In genomic region chr1:224733021-224733911, GRCh38 we compare ENCODE assay signal across 8 cellular contexts.
DNase-seq lines count a peak whose midpoint lies in the region; ATAC-seq and TF ChIP-seq lines count a peak whose summit lies in the region.

No MANE protein-coding gene starts in this region.

- no peaks in the 10 kb centered on the region for H4K20me1 ChIP-seq in GM23338 (replicated peaks; ENCODE audit: insufficient read depth)

- DNase-seq in GM13976 (ENCODE audit: low spot score) (peak; percentile 64), LNCaP clone FGC (ENCODE audit: low read depth) (peak; percentile 54), fibroblast of mammary gland (ENCODE audit: low read depth) (peak; percentile 76), GM23338 (ENCODE audit: low spot score) (no peak), immature natural killer cell (no peak), T-helper 2 cell (no peak)
- DNase-seq in stimulated activated naive CD8-positive, alpha-beta T cell treated with anti-CD3 and anti-CD28 coated beads, Interleukin-15, Interleukin-2, amounts not matched to agents 100 U/mL and 50 U/mL, for 24 hours = no peak

- no peaks in the 10 kb centered on the region for H3K36me3 ChIP-seq in GM23338 (ENCODE audit: insufficient read depth)

- no peaks in the 10 kb centered on the region for H3K27me3 ChIP-seq in GM23338 (ENCODE audit: insufficient read depth)

- H3K9me2 ChIP-seq in GM23338 (ENCODE audit: insufficient read depth) = no peaks in the 10 kb centered on the region

- H3F3A ChIP-seq in GM23338 (replicated peaks; ENCODE audit: low read depth) = no peaks in the 10 kb centered on the region

- H3K27me3 Mint-ChIP-seq in GM23338 (ENCODE audit: insufficient read depth, low read depth, poor library complexity) (peaks cover 18% of the 10 kb centered on the region), immature natural killer cell (ENCODE audit: low read depth in 3 of 3) (peaks cover 1 to 2% (median 2%) of the 10 kb centered on the region in 3 donors)

- in situ Hi-C loops in GM13976 (cut with MboI; ENCODE audit: low sequenced_read_pairs, unreplicated experiment) = no loop called here

- TF ChIP-seq CTCF in GM13976 (IDR thresholded peaks at IDR 0.05; ENCODE audit: borderline replicate concordance, control extremely low read depth, extremely low read depth, insufficient read depth, missing control alignments) = no peak
- no peak for TF ChIP-seq CTCF in LNCaP clone FGC (IDR thresholded peaks at IDR 0.05; ENCODE audit: control insufficient read depth, extremely low read depth, insufficient read depth)
- no peak for TF ChIP-seq CTCF in fibroblast of mammary gland (conservative IDR thresholded peaks at IDR 0.05; ENCODE audit: control insufficient read depth, insufficient read depth, low read depth, low read length)
- no peak for TF ChIP-seq CTCF in GM23338 (conservative IDR thresholded peaks at IDR 0.05; ENCODE audit: low read depth in 2 of 2)

- peaks cover 23% of the 10 kb centered on the region for H3K4me1 ChIP-seq in GM23338 (ENCODE audit: insufficient read depth)

- H3K27ac ChIP-seq in GM23338 (ENCODE audit: low read depth) = no peak overlapping the region

- H3K36me3 Mint-ChIP-seq in GM23338 (ENCODE audit: low read depth) (no peaks in the 10 kb centered on the region; the same call in 2 of the 3 replicates), immature natural killer cell (no peaks in the 10 kb centered on the region)

- H3K4me1 Mint-ChIP-seq in GM23338 (peaks cover 47% of the 10 kb centered on the region), immature natural killer cell (peaks cover 0 to 6% of the 10 kb centered on the region in 2 donors)

- H3K9me3 Mint-ChIP-seq in GM23338 (no peaks in the 10 kb centered on the region), immature natural killer cell (no peaks in the 10 kb centered on the region)

- ATAC-seq in GM21723 (IDR thresholded peaks at IDR 0.05; ENCODE audit: unreplicated experiment) = peak; percentile 69
- peak; percentile 11 for ATAC-seq in stimulated activated naive CD8-positive, alpha-beta T cell treated with anti-CD3 and anti-CD28 coated beads, Interleukin-15, Interleukin-2, amounts not matched to agents 100 U/mL and 50 U/mL, for 24 hours
- ATAC-seq in GM23338 = no peak

- no peak overlapping the region for H2AFZ ChIP-seq in GM23338

- H3K4me2 ChIP-seq in GM23338 = no peak overlapping the region

- no peaks in the 10 kb centered on the region for H3K79me2 ChIP-seq in GM23338 (replicated peaks; ENCODE audit: insufficient read depth)

- H3K27ac Mint-ChIP-seq in GM23338 = no peak overlapping the region
- H3K27ac Mint-ChIP-seq in immature natural killer cell = no peak overlapping the region

- H3K4me3 Mint-ChIP-seq in GM23338 = no peak overlapping the region
- no peak overlapping the region for H3K4me3 Mint-ChIP-seq in immature natural killer cell

- no peak overlapping the region for H3K4me3 ChIP-seq in LNCaP clone FGC (ENCODE audit: low read depth, low read length)
- no peak overlapping the region for H3K4me3 ChIP-seq in fibroblast of mammary gland (ENCODE audit: control insufficient read depth, low read depth, low read length)
- no peak overlapping the region for H3K4me3 ChIP-seq in GM23338

TF ChIP-seq in GM23338, 12 proteins besides CTCF, POLR2A, EP300 and RAD21:
- TF ChIP-seq JUNB (IDR thresholded peaks at IDR 0.05; ENCODE audit: unreplicated experiment) (no peak), POLR2AphosphoS5 (IDR thresholded peaks at IDR 0.05; ENCODE audit: low read depth) (no peak), ZNF462 (CRISPR knock-in tag; IDR thresholded peaks at IDR 0.05) (no peak), NANOG (IDR thresholded peaks at IDR 0.05; ENCODE audit: borderline replicate concordance) (no peak), ZNF114 (CRISPR knock-in tag; IDR thresholded peaks at IDR 0.05) (no peak)

Comparison
In these comparisons a context has a peak if more than half of its experiments do, and no peak if none do; other contexts are left out.
1. DNase-seq: peak in GM13976 (single experiment), LNCaP clone FGC (single experiment) and fibroblast of mammary gland (single experiment); none in stimulated activated naive CD8-positive, alpha-beta T cell treated with anti-CD3 and anti-CD28 coated beads, Interleukin-15, Interleukin-2, amounts not matched to agents 100 U/mL and 50 U/mL, for 24 hours (single experiment), GM23338 (single experiment), immature natural killer cell (0 of 3) and T-helper 2 cell (0 of 5).